11 cellular contexts compared by ENCODE assay signal in genomic region chr1:22176258-22176657, GRCh38. TPM values are rescaled to one million over a fixed set of nuclear protein-coding genes. Genes with fewer than 3 reads are reported as not detected.
DNase-seq lines count a peak whose midpoint lies in the region; ATAC-seq and TF ChIP-seq lines count a peak whose summit lies in the region.
"Had no signal": no experiment of that assay in that cellular context is flagged by ENCODE, and none has a peak within 500 bp of the region (broad histone marks: within the 10 kb centered on the region; RNA-seq: fewer than 3 reads in every experiment).

No MANE protein-coding gene starts in this region.

- H3K27ac ChIP-seq in OCI-LY3 (ENCODE audit: low read length), result peak overlapping the region; percentile 99
- no peak overlapping the region for H3K27ac ChIP-seq in thyroid gland
- H3K27ac ChIP-seq: hepatocyte had no signal

- no peak overlapping the region for H3K4me3 Mint-ChIP-seq in activated CD8-positive, alpha-beta T cell treated with anti-CD3 and anti-CD28 coated beads for 36 hours
- no peak overlapping the region for H3K4me3 Mint-ChIP-seq in activated CD8-positive, alpha-beta T cell treated with anti-CD3 and anti-CD28 coated beads, Interleukin-2, amount 10 ng/mL, durations not matched to agents 7 days and 5 days
- peak overlapping the region; percentile 60 to 61 for H3K4me3 Mint-ChIP-seq in stimulated activated naive CD8-positive, alpha-beta T cell treated with anti-CD3 and anti-CD28 coated beads, Interleukin-15, amount 100 ng/mL, for 72 hours
- H3K4me3 Mint-ChIP-seq: naive thymus-derived CD4-positive, alpha-beta T cell had no signal

- POLR2A ChIA-PET in activated CD8-positive, alpha-beta T cell treated with anti-CD3 and anti-CD28 coated beads for 36 hours (lab: Charles Lee), result no interaction called here
- POLR2A ChIA-PET in activated CD8-positive, alpha-beta T cell treated with anti-CD3 and anti-CD28 coated beads, Interleukin-2, amount 10 ng/mL, durations not matched to agents 7 days and 5 days (lab: Charles Lee), result no interaction called here

- peaks cover 17% of the 10 kb centered on the region for H3K4me1 Mint-ChIP-seq in activated CD8-positive, alpha-beta T cell treated with anti-CD3 and anti-CD28 coated beads for 36 hours (ENCODE audit: low read depth)
- H3K4me1 Mint-ChIP-seq in activated CD8-positive, alpha-beta T cell treated with anti-CD3 and anti-CD28 coated beads, Interleukin-2, amount 10 ng/mL, durations not matched to agents 7 days and 5 days (ENCODE audit: low read depth), result no peaks in the 10 kb centered on the region
- peaks cover 45% of the 10 kb centered on the region for H3K4me1 Mint-ChIP-seq in stimulated activated naive CD8-positive, alpha-beta T cell treated with anti-CD3 and anti-CD28 coated beads, Interleukin-15, amount 100 ng/mL, for 72 hours

- intact Hi-C loops in activated CD8-positive, alpha-beta T cell treated with anti-CD3 and anti-CD28 coated beads for 36 hours (cut with micrococcal nuclease), result no loop called here
- intact Hi-C loops in thyroid gland (cut with DNase I), result no loop called here

- ATAC-seq in activated CD8-positive, alpha-beta T cell treated with anti-CD3 and anti-CD28 coated beads for 36 hours, result peak; percentile 94
- ATAC-seq in activated CD8-positive, alpha-beta T cell treated with anti-CD3 and anti-CD28 coated beads, Interleukin-2, amount 10 ng/mL, durations not matched to agents 7 days and 5 days, result no peak
- peak; percentile 48 for ATAC-seq in HG02981 (IDR thresholded peaks at IDR 0.05; ENCODE audit: unreplicated experiment)
- peak; percentile 90 for ATAC-seq in stimulated activated naive CD8-positive, alpha-beta T cell treated with anti-CD3 and anti-CD28 coated beads, Interleukin-15, amount 100 ng/mL, for 72 hours
- ATAC-seq: naive thymus-derived CD4-positive, alpha-beta T cell had no signal

- CTCF ChIA-PET in activated CD8-positive, alpha-beta T cell treated with anti-CD3 and anti-CD28 coated beads for 36 hours (lab: Charles Lee), result interaction anchor here (1.0 kb wide), 1 partner anchor 99 kb away, joined by 3 read pairs; no protein-coding TSS in a partner anchor
- CTCF ChIA-PET in activated CD8-positive, alpha-beta T cell treated with anti-CD3 and anti-CD28 coated beads, Interleukin-2, amount 10 ng/mL, durations not matched to agents 7 days and 5 days (lab: Charles Lee), result no interaction called here

- H3K9me3 ChIP-seq in OCI-LY3 (ENCODE audit: insufficient read depth, low read length), result peaks cover 11% of the 10 kb centered on the region; the same call in 1 of the 2 replicates
- no peaks in the 10 kb centered on the region for H3K9me3 ChIP-seq in thyroid gland

- H3K27me3 ChIP-seq in OCI-LY3 (ENCODE audit: low read depth, low read length), result no peaks in the 10 kb centered on the region
- no peaks in the 10 kb centered on the region for H3K27me3 ChIP-seq in thyroid gland
- H3K27me3 ChIP-seq: hepatocyte had no signal

- H3K27me3 Mint-ChIP-seq in activated CD8-positive, alpha-beta T cell treated with anti-CD3 and anti-CD28 coated beads for 36 hours, result peaks cover 4% of the 10 kb centered on the region
- peaks cover 6% of the 10 kb centered on the region for H3K27me3 Mint-ChIP-seq in activated CD8-positive, alpha-beta T cell treated with anti-CD3 and anti-CD28 coated beads, Interleukin-2, amount 10 ng/mL, durations not matched to agents 7 days and 5 days (ENCODE audit: low read depth)
- H3K27me3 Mint-ChIP-seq in stimulated activated naive CD8-positive, alpha-beta T cell treated with anti-CD3 and anti-CD28 coated beads, Interleukin-15, amount 100 ng/mL, for 72 hours, result peaks cover 26% of the 10 kb centered on the region

- peak; percentile 64 for DNase-seq in activated CD8-positive, alpha-beta T cell treated with anti-CD3 and anti-CD28 coated beads for 36 hours
- no peak for DNase-seq in activated CD8-positive, alpha-beta T cell treated with anti-CD3 and anti-CD28 coated beads, Interleukin-2, amount 10 ng/mL, durations not matched to agents 7 days and 5 days
- peak; percentile 33 to 50 for DNase-seq in stimulated activated naive CD8-positive, alpha-beta T cell treated with anti-CD3 and anti-CD28 coated beads, Interleukin-15, amount 100 ng/mL, for 72 hours
- DNase-seq in NCI-H1694 (lab: John Stamatoyannopoulos, UW), result no peak
- DNase-seq in thyroid gland, result no peak
- DNase-seq in NCI-H526 (lab: John Stamatoyannopoulos, UW), result no peak
- DNase-seq: naive thymus-derived CD4-positive, alpha-beta T cell; NCI-H774 had no signal

- no peak overlapping the region for H2AFZ ChIP-seq in OCI-LY3 (ENCODE audit: low read depth, low read length)
- H2AFZ ChIP-seq: hepatocyte had no signal

- peak overlapping the region; percentile 88 for H3K4me2 ChIP-seq in OCI-LY3 (ENCODE audit: low read length)
- H3K4me2 ChIP-seq: hepatocyte had no signal

- H3K4me1 ChIP-seq in OCI-LY3 (ENCODE audit: low read length) (peaks cover 72% of the 10 kb centered on the region), thyroid gland (no peaks in the 10 kb centered on the region)

- H3K9me3 Mint-ChIP-seq in activated CD8-positive, alpha-beta T cell treated with anti-CD3 and anti-CD28 coated beads for 36 hours, result no peaks in the 10 kb centered on the region
- no peaks in the 10 kb centered on the region for H3K9me3 Mint-ChIP-seq in activated CD8-positive, alpha-beta T cell treated with anti-CD3 and anti-CD28 coated beads, Interleukin-2, amount 10 ng/mL, durations not matched to agents 7 days and 5 days (ENCODE audit: insufficient read depth)
- peaks cover 0 to 5% of the 10 kb centered on the region in 2 donors for H3K9me3 Mint-ChIP-seq in stimulated activated naive CD8-positive, alpha-beta T cell treated with anti-CD3 and anti-CD28 coated beads, Interleukin-15, amount 100 ng/mL, for 72 hours

- H3K27ac Mint-ChIP-seq in activated CD8-positive, alpha-beta T cell treated with anti-CD3 and anti-CD28 coated beads for 36 hours, result no peak overlapping the region
- no peak overlapping the region for H3K27ac Mint-ChIP-seq in activated CD8-positive, alpha-beta T cell treated with anti-CD3 and anti-CD28 coated beads, Interleukin-2, amount 10 ng/mL, durations not matched to agents 7 days and 5 days
- H3K27ac Mint-ChIP-seq in stimulated activated naive CD8-positive, alpha-beta T cell treated with anti-CD3 and anti-CD28 coated beads, Interleukin-15, amount 100 ng/mL, for 72 hours, result no peak overlapping the region

- H3K36me3 Mint-ChIP-seq in activated CD8-positive, alpha-beta T cell treated with anti-CD3 and anti-CD28 coated beads for 36 hours (ENCODE audit: low read depth), result no peaks in the 10 kb centered on the region
- H3K36me3 Mint-ChIP-seq in activated CD8-positive, alpha-beta T cell treated with anti-CD3 and anti-CD28 coated beads, Interleukin-2, amount 10 ng/mL, durations not matched to agents 7 days and 5 days (ENCODE audit: low read depth), result no peaks in the 10 kb centered on the region
- H3K36me3 Mint-ChIP-seq: naive thymus-derived CD4-positive, alpha-beta T cell had no signal

- no peaks in the 10 kb centered on the region for H4K20me1 ChIP-seq in OCI-LY3 (ENCODE audit: insufficient read depth, low read length)

- WGBS in thyroid gland, 2 donors, result 40 to 52% methylated on average over 5 of the region's 5 CpGs

- H3K36me3 ChIP-seq in OCI-LY3 (replicated peaks; ENCODE audit: low read depth, low read length) (peaks cover 16% of the 10 kb centered on the region), thyroid gland (no peaks in the 10 kb centered on the region)

- H3K4me3 ChIP-seq in OCI-LY3 (ENCODE audit: low read length) (peak overlapping the region; percentile 75), thyroid gland (replicated peaks in 1 of 3) (no peak overlapping the region)
- H3K4me3 ChIP-seq: hepatocyte had no signal

- H3K9ac ChIP-seq in OCI-LY3 (ENCODE audit: low read length), result peak overlapping the region; percentile 99

- TF ChIP-seq POLR2A in thyroid gland (IDR thresholded peaks at IDR 0.05), result no peak

- H3K79me2 ChIP-seq in OCI-LY3 (ENCODE audit: low read length), result no peaks in the 10 kb centered on the region
- H3K79me2 ChIP-seq: hepatocyte had no signal

- no peak for TF ChIP-seq CTCF in activated CD8-positive, alpha-beta T cell treated with anti-CD3 and anti-CD28 coated beads for 36 hours (IDR thresholded peaks at IDR 0.05)
- TF ChIP-seq CTCF in OCI-LY3 (IDR thresholded peaks at IDR 0.05; ENCODE audit: low read depth, low read length) (no peak), thyroid gland (IDR thresholded peaks at IDR 0.05) (no peak)

RNA-seq across cellular contexts. Expression of gene WNT4, which starts 33.4 kb away (rescaled TPM):
- total RNA-seq in activated CD8-positive, alpha-beta T cell treated with anti-CD3 and anti-CD28 coated beads for 36 hours, result not detected
- total RNA-seq in activated CD8-positive, alpha-beta T cell treated with anti-CD3 and anti-CD28 coated beads, Interleukin-2, amount 10 ng/mL, durations not matched to agents 7 days and 5 days, result not detected
- total RNA-seq in thyroid gland, result 1 to 10 TPM in 1 of 4 donors, under 1 TPM in 3; 0.29 to 3.0 (median 0.43) TPM
- total RNA-seq: naive thymus-derived CD4-positive, alpha-beta T cell had no signal

Comparison
In these comparisons a context has a peak if more than half of its experiments do, and no peak if none do; other contexts are left out.
1. DNase-seq: peak in activated CD8-positive, alpha-beta T cell treated with anti-CD3 and anti-CD28 coated beads for 36 hours (single experiment) and stimulated activated naive CD8-positive, alpha-beta T cell treated with anti-CD3 and anti-CD28 coated beads, Interleukin-15, amount 100 ng/mL, for 72 hours (2 of 2); none in activated CD8-positive, alpha-beta T cell treated with anti-CD3 and anti-CD28 coated beads, Interleukin-2, amount 10 ng/mL, durations not matched to agents 7 days and 5 days (single experiment), NCI-H1694 (single experiment), thyroid gland (0 of 2) and NCI-H526 (0 of 2).
2. H3K4me3 Mint-ChIP-seq: peak in stimulated activated naive CD8-positive, alpha-beta T cell treated with anti-CD3 and anti-CD28 coated beads, Interleukin-15, amount 100 ng/mL, for 72 hours (2 of 2); none in activated CD8-positive, alpha-beta T cell treated with anti-CD3 and anti-CD28 coated beads for 36 hours (single experiment) and activated CD8-positive, alpha-beta T cell treated with anti-CD3 and anti-CD28 coated beads, Interleukin-2, amount 10 ng/mL, durations not matched to agents 7 days and 5 days (single experiment).